ENCODE assay signal across 1 cellular context in the genomic region with DNA sequence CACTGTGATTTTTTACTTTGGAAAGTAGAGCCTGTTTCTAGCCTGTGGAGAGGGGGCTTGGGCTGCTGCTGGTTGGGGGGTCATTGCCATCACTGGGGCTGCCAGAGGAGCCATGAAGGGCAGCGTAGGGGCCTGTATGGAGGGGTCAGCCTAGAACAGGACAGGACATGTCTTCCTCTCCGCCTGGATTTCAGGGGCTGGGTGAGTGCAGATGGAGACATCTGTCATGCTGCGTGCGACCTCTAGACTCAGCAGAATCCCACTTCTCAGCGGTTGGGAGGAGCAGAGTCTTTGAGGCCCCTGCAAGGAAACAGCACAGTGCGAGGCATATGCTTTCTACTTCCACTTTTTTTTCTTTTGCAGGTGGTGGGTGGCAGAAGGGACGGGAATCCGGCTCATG.
TF ChIP-seq lines count a peak whose summit lies in the region.

No MANE protein-coding gene starts in this region.

TF ChIP-seq in K562, 482 proteins besides CTCF, POLR2A, EP300 and RAD21 (continued from another document):
- TF ChIP-seq, protein P1, sequence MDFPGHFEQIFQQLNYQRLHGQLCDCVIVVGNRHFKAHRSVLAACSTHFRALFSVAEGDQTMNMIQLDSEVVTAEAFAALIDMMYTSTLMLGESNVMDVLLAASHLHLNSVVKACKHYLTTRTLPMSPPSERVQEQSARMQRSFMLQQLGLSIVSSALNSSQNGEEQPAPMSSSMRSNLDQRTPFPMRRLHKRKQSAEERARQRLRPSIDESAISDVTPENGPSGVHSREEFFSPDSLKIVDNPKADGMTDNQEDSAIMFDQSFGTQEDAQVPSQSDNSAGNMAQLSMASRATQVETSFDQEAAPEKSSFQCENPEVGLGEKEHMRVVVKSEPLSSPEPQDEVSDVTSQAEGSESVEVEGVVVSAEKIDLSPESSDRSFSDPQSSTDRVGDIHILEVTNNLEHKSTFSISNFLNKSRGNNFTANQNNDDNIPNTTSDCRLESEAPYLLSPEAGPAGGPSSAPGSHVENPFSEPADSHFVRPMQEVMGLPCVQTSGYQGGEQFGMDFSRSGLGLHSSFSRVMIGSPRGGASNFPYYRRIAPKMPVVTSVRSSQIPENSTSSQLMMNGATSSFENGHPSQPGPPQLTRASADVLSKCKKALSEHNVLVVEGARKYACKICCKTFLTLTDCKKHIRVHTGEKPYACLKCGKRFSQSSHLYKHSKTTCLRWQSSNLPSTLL (IDR thresholded peaks at IDR 0.05): no peak
- TF ChIP-seq ZNF175 (CRISPR knock-in tag; IDR thresholded peaks at IDR 0.05; ENCODE audit: low read depth): no peak
- TF ChIP-seq POLR2G (IDR thresholded peaks at IDR 0.05; ENCODE audit: low read depth, low read length): no peak
- TF ChIP-seq ZNF143 (CRISPR knock-in tag; IDR thresholded peaks at IDR 0.05): no peak
- TF ChIP-seq, protein P2, sequence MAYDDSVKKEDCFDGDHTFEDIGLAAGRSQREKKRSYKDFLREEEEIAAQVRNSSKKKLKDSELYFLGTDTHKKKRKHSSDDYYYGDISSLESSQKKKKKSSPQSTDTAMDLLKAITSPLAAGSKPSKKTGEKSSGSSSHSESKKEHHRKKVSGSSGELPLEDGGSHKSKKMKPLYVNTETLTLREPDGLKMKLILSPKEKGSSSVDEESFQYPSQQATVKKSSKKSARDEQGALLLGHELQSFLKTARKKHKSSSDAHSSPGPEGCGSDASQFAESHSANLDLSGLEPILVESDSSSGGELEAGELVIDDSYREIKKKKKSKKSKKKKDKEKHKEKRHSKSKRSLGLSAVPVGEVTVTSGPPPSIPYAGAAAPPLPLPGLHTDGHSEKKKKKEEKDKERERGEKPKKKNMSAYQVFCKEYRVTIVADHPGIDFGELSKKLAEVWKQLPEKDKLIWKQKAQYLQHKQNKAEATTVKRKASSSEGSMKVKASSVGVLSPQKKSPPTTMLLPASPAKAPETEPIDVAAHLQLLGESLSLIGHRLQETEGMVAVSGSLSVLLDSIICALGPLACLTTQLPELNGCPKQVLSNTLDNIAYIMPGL (CRISPR knock-in tag; IDR thresholded peaks at IDR 0.05): no peak
- TF ChIP-seq, protein P3, sequence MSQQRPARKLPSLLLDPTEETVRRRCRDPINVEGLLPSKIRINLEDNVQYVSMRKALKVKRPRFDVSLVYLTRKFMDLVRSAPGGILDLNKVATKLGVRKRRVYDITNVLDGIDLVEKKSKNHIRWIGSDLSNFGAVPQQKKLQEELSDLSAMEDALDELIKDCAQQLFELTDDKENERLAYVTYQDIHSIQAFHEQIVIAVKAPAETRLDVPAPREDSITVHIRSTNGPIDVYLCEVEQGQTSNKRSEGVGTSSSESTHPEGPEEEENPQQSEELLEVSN (IDR thresholded peaks at IDR 0.05; ENCODE audit: borderline replicate concordance in 1 of 2, extremely low read depth in 1 of 2, insufficient read depth in 1 of 2, insufficient read length in 1 of 2, low read depth in 1 of 2, low read length in 1 of 2, poor library complexity in 1 of 2, severe bottlenecking in 1 of 2): no peak
- TF ChIP-seq, protein P4, sequence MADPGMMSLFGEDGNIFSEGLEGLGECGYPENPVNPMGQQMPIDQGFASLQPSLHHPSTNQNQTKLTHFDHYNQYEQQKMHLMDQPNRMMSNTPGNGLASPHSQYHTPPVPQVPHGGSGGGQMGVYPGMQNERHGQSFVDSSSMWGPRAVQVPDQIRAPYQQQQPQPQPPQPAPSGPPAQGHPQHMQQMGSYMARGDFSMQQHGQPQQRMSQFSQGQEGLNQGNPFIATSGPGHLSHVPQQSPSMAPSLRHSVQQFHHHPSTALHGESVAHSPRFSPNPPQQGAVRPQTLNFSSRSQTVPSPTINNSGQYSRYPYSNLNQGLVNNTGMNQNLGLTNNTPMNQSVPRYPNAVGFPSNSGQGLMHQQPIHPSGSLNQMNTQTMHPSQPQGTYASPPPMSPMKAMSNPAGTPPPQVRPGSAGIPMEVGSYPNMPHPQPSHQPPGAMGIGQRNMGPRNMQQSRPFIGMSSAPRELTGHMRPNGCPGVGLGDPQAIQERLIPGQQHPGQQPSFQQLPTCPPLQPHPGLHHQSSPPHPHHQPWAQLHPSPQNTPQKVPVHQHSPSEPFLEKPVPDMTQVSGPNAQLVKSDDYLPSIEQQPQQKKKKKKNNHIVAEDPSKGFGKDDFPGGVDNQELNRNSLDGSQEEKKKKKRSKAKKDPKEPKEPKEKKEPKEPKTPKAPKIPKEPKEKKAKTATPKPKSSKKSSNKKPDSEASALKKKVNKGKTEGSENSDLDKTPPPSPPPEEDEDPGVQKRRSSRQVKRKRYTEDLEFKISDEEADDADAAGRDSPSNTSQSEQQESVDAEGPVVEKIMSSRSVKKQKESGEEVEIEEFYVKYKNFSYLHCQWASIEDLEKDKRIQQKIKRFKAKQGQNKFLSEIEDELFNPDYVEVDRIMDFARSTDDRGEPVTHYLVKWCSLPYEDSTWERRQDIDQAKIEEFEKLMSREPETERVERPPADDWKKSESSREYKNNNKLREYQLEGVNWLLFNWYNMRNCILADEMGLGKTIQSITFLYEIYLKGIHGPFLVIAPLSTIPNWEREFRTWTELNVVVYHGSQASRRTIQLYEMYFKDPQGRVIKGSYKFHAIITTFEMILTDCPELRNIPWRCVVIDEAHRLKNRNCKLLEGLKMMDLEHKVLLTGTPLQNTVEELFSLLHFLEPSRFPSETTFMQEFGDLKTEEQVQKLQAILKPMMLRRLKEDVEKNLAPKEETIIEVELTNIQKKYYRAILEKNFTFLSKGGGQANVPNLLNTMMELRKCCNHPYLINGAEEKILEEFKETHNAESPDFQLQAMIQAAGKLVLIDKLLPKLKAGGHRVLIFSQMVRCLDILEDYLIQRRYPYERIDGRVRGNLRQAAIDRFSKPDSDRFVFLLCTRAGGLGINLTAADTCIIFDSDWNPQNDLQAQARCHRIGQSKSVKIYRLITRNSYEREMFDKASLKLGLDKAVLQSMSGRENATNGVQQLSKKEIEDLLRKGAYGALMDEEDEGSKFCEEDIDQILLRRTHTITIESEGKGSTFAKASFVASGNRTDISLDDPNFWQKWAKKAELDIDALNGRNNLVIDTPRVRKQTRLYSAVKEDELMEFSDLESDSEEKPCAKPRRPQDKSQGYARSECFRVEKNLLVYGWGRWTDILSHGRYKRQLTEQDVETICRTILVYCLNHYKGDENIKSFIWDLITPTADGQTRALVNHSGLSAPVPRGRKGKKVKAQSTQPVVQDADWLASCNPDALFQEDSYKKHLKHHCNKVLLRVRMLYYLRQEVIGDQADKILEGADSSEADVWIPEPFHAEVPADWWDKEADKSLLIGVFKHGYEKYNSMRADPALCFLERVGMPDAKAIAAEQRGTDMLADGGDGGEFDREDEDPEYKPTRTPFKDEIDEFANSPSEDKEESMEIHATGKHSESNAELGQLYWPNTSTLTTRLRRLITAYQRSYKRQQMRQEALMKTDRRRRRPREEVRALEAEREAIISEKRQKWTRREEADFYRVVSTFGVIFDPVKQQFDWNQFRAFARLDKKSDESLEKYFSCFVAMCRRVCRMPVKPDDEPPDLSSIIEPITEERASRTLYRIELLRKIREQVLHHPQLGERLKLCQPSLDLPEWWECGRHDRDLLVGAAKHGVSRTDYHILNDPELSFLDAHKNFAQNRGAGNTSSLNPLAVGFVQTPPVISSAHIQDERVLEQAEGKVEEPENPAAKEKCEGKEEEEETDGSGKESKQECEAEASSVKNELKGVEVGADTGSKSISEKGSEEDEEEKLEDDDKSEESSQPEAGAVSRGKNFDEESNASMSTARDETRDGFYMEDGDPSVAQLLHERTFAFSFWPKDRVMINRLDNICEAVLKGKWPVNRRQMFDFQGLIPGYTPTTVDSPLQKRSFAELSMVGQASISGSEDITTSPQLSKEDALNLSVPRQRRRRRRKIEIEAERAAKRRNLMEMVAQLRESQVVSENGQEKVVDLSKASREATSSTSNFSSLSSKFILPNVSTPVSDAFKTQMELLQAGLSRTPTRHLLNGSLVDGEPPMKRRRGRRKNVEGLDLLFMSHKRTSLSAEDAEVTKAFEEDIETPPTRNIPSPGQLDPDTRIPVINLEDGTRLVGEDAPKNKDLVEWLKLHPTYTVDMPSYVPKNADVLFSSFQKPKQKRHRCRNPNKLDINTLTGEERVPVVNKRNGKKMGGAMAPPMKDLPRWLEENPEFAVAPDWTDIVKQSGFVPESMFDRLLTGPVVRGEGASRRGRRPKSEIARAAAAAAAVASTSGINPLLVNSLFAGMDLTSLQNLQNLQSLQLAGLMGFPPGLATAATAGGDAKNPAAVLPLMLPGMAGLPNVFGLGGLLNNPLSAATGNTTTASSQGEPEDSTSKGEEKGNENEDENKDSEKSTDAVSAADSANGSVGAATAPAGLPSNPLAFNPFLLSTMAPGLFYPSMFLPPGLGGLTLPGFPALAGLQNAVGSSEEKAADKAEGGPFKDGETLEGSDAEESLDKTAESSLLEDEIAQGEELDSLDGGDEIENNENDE (IDR thresholded peaks at IDR 0.05; ENCODE audit: low read depth, low read length): no peak
- TF ChIP-seq, protein P5, sequence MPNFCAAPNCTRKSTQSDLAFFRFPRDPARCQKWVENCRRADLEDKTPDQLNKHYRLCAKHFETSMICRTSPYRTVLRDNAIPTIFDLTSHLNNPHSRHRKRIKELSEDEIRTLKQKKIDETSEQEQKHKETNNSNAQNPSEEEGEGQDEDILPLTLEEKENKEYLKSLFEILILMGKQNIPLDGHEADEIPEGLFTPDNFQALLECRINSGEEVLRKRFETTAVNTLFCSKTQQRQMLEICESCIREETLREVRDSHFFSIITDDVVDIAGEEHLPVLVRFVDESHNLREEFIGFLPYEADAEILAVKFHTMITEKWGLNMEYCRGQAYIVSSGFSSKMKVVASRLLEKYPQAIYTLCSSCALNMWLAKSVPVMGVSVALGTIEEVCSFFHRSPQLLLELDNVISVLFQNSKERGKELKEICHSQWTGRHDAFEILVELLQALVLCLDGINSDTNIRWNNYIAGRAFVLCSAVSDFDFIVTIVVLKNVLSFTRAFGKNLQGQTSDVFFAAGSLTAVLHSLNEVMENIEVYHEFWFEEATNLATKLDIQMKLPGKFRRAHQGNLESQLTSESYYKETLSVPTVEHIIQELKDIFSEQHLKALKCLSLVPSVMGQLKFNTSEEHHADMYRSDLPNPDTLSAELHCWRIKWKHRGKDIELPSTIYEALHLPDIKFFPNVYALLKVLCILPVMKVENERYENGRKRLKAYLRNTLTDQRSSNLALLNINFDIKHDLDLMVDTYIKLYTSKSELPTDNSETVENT (CRISPR knock-in tag; IDR thresholded peaks at IDR 0.05): no peak
- TF ChIP-seq NCOA6 (IDR thresholded peaks at IDR 0.05): no peak
- TF ChIP-seq SAFB (IDR thresholded peaks at IDR 0.05; ENCODE audit: borderline replicate concordance, low read depth, low read length): no peak
- no peak for TF ChIP-seq ZBTB1 (CRISPR knock-in tag; IDR thresholded peaks at IDR 0.05; ENCODE audit: borderline replicate concordance, low read depth)
- no peak for TF ChIP-seq ZSCAN32 (CRISPR knock-in tag; IDR thresholded peaks at IDR 0.05)
- TF ChIP-seq, protein P6, sequence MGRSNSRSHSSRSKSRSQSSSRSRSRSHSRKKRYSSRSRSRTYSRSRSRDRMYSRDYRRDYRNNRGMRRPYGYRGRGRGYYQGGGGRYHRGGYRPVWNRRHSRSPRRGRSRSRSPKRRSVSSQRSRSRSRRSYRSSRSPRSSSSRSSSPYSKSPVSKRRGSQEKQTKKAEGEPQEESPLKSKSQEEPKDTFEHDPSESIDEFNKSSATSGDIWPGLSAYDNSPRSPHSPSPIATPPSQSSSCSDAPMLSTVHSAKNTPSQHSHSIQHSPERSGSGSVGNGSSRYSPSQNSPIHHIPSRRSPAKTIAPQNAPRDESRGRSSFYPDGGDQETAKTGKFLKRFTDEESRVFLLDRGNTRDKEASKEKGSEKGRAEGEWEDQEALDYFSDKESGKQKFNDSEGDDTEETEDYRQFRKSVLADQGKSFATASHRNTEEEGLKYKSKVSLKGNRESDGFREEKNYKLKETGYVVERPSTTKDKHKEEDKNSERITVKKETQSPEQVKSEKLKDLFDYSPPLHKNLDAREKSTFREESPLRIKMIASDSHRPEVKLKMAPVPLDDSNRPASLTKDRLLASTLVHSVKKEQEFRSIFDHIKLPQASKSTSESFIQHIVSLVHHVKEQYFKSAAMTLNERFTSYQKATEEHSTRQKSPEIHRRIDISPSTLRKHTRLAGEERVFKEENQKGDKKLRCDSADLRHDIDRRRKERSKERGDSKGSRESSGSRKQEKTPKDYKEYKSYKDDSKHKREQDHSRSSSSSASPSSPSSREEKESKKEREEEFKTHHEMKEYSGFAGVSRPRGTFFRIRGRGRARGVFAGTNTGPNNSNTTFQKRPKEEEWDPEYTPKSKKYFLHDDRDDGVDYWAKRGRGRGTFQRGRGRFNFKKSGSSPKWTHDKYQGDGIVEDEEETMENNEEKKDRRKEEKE (IDR thresholded peaks at IDR 0.05; ENCODE audit: borderline replicate concordance in 1 of 2, control insufficient read depth in 1 of 2, low read depth in 2 of 2, low read length in 1 of 2): no peak
- no peak for TF ChIP-seq MTA3 (IDR thresholded peaks at IDR 0.05; ENCODE audit: borderline replicate concordance)
- TF ChIP-seq GABPB1 (CRISPR knock-in tag; IDR thresholded peaks at IDR 0.05): no peak
- TF ChIP-seq TRIM24 (IDR thresholded peaks at IDR 0.05): no peak
- no peak for TF ChIP-seq CHD1 (IDR thresholded peaks at IDR 0.05; ENCODE audit: low read length)
TF ChIP-seq in K562: peak in this region for 0.
